26 cellular contexts compared by ENCODE assay signal in genomic region chr20:12435254-12435653, GRCh38.
"Had no signal": no experiment of that assay in that cellular context is flagged by ENCODE, and none has a peak within 500 bp of the region (broad histone marks: within the 10 kb centered on the region; RNA-seq: fewer than 3 reads in every experiment).

No MANE protein-coding gene starts in this region.

- H3K4me3 Mint-ChIP-seq: activated CD8-positive, alpha-beta memory T cell treated with anti-CD3 and anti-CD28 coated beads, Interleukin-2, amount 10 ng/mL, durations not matched to agents 7 days and 5 days; activated naive CD8-positive, alpha-beta T cell treated with anti-CD3 and anti-CD28 coated beads, Interleukin-2, amount 50 U/mL, for 24 hours; activated T-cell treated with anti-CD3 and anti-CD28 coated beads, Interleukin-2, amount 50 U/mL, for 24 hours; activated T-helper 1 cell treated with anti-CD3 and anti-CD28 coated beads, Interleukin-12 subunit alpha, Interleukin-12 subunit beta, Interleukin-2, Interleukin-4 antibody, amounts not matched to agents 30 ng/mL and 10 ng/mL and 1 ng/mL, durations not matched to agents 14 hours and 24 hours and 36 hours; T-helper 1 cell treated with Interleukin-12 subunit alpha and Interleukin-12 subunit beta and Interleukin-4 antibody, amounts not matched to agents 30 μg/mL and 1 μg/mL, for 36 hours had no signal

- H3K27me3 ChIP-seq: brain microvascular endothelial cell, SJCRH30 had no signal

- DNase-seq: activated CD4-positive, alpha-beta T cell treated with anti-CD3 and anti-CD28 coated beads for 4 hours; activated CD4-positive, alpha-beta T cell treated with anti-CD3 and anti-CD28 coated beads, Interleukin-2, amount 50 U/mL, for 48 hours; activated CD8-positive, alpha-beta memory T cell treated with anti-CD3 and anti-CD28 coated beads, Interleukin-2, amount 10 ng/mL, durations not matched to agents 7 days and 5 days; activated effector memory CD4-positive, alpha-beta T cell treated with Interleukin-2 at 50 U/mL for 16 hours; activated naive CD4-positive, alpha-beta T cell treated with Interleukin-2 at 50 U/mL for 16 hours; activated naive CD8-positive, alpha-beta T cell treated with anti-CD3 and anti-CD28 coated beads, Interleukin-2, amount 50 U/mL, for 24 hours; activated T-cell treated with anti-CD3 and anti-CD28 coated beads, Interleukin-2, amount 50 U/mL, for 24 hours; brain microvascular endothelial cell; Karpas-422; NCI-H1105 treated with DMSO at 0.1 percent for 48 hours; NCI-H1436 treated with DMSO at 0.1 percent for 48 hours; NCI-H187; NCI-H2081; NCI-H510A treated with DMSO at 0.1 percent for 48 hours; NCI-H69; NK-92 treated with Interleukin-12 subunit alpha and Interleukin-12 subunit beta, amount 100 ng/mL, for 24 hours; OCI-M1; Right ventricle myocardium superior; SJCRH30 had no signal

- ATAC-seq: activated CD4-positive, CD25-positive, alpha-beta regulatory T cell treated with anti-CD3 and anti-CD28 coated beads, Interleukin-2, amount 50 U/mL, for 24 hours; activated CD8-positive, alpha-beta memory T cell treated with anti-CD3 and anti-CD28 coated beads, Interleukin-2, amount 10 ng/mL, durations not matched to agents 7 days and 5 days; activated naive CD4-positive, alpha-beta T cell treated with anti-CD3 and anti-CD28 coated beads, Interleukin-2, amount 50 U/mL, for 72 hours; activated naive CD8-positive, alpha-beta T cell treated with anti-CD3 and anti-CD28 coated beads, Interleukin-2, amount 50 U/mL, for 24 hours; K562; Panc1 had no signal

- H3K27ac ChIP-seq: brain microvascular endothelial cell, RWPE1, SJCRH30 had no signal

- H3K4me3 ChIP-seq: K562, SJCRH30 had no signal

- H3K36me3 Mint-ChIP-seq: activated CD8-positive, alpha-beta memory T cell treated with anti-CD3 and anti-CD28 coated beads, Interleukin-2, amount 10 ng/mL, durations not matched to agents 7 days and 5 days; activated naive CD4-positive, alpha-beta T cell treated with anti-CD3 and anti-CD28 coated beads, Interleukin-2, amount 50 U/mL, for 72 hours had no signal

- H3K9me3 ChIP-seq: SJCRH30 had no signal

- H3K27me3 Mint-ChIP-seq: activated CD8-positive, alpha-beta memory T cell treated with anti-CD3 and anti-CD28 coated beads, Interleukin-2, amount 10 ng/mL, durations not matched to agents 7 days and 5 days; activated naive CD8-positive, alpha-beta T cell treated with anti-CD3 and anti-CD28 coated beads, Interleukin-2, amount 50 U/mL, for 24 hours; activated T-cell treated with anti-CD3 and anti-CD28 coated beads, Interleukin-2, amount 50 U/mL, for 24 hours had no signal

- H3K27ac Mint-ChIP-seq: activated CD8-positive, alpha-beta memory T cell treated with anti-CD3 and anti-CD28 coated beads, Interleukin-2, amount 10 ng/mL, durations not matched to agents 7 days and 5 days; activated naive CD4-positive, alpha-beta T cell treated with anti-CD3 and anti-CD28 coated beads, Interleukin-2, amount 50 U/mL, for 72 hours; activated naive CD8-positive, alpha-beta T cell treated with anti-CD3 and anti-CD28 coated beads, Interleukin-2, amount 50 U/mL, for 24 hours; activated T-cell treated with anti-CD3 and anti-CD28 coated beads, Interleukin-2, amount 50 U/mL, for 24 hours; activated T-helper 1 cell treated with anti-CD3 and anti-CD28 coated beads, Interleukin-12 subunit alpha, Interleukin-12 subunit beta, Interleukin-2, Interleukin-4 antibody, amounts not matched to agents 30 ng/mL and 10 ng/mL and 1 ng/mL, durations not matched to agents 14 hours and 24 hours and 36 hours; T-helper 1 cell treated with Interleukin-12 subunit alpha and Interleukin-12 subunit beta and Interleukin-4 antibody, amounts not matched to agents 30 μg/mL and 1 μg/mL, for 36 hours had no signal

- H3K4me1 Mint-ChIP-seq: activated CD8-positive, alpha-beta memory T cell treated with anti-CD3 and anti-CD28 coated beads, Interleukin-2, amount 10 ng/mL, durations not matched to agents 7 days and 5 days; activated naive CD8-positive, alpha-beta T cell treated with anti-CD3 and anti-CD28 coated beads, Interleukin-2, amount 50 U/mL, for 24 hours had no signal

- H3K36me3 ChIP-seq: brain microvascular endothelial cell, SJCRH30 had no signal

- H3K4me1 ChIP-seq: SJCRH30 had no signal
